Comparison of ENCODE assay signal across 8 cellular contexts in the genomic region with DNA sequence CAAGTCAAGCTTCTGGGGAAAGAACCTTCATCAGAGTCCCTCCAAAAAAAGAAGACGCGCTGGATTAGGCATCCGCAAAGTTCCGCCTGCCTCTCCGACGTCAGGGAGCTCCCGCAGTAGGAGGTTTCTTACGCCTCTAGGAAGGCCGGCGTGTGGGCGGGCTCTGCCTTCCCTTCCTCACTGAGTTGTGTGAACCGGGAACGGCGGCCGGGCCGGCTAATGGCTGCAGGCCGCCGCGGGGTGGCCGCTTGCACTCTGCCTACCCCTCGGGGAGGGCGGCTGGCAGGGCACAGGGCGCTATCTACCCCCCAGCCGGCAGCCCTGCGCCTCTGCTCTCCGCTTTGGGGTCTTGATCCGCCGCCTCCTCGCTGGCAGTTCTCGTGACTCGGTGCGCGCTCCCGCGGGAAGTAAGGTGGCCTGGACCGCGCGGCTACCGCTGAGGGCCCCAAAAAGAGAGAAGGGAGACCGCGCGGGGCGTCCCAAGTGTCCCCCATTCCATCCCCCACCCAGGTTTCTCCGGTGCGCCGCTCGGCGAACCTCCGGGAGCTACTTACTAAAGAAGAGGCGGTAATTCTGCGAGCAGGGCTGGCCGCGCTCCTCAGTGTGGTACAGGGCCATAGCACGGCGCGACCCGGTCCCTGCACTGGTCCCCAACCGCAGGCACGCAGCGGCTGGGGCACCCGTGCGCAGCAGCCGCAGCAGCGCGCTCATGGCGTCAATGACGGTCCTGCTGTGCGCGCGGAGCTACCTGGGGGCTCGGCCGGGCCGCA.
DNase-seq lines count a peak whose midpoint lies in the region; ATAC-seq and TF ChIP-seq lines count a peak whose summit lies in the region.

A gene (minus strand): TSS at position 723 of the 770 bp plus-strand sequence. CDS start 12 bp downstream, at position 711.

- H3K4me1 Mint-ChIP-seq in nephron, result peaks cover 19% of the 10 kb centered on the region

- peak within 1 kb of the TSS; percentile 98 for H3K4me3 ChIP-seq in fibroblast of pulmonary artery (replicated peaks; ENCODE audit: low read depth, low read length)

- H3K4me3 Mint-ChIP-seq in nephron, result peak within 1 kb of the TSS; percentile 97 to 99 (median 99)

- H3K27ac Mint-ChIP-seq in nephron, result peak within 1 kb of the TSS; percentile 96 to 99 (median 98)

- no peaks in the 10 kb centered on the region for H3K27me3 Mint-ChIP-seq in nephron (ENCODE audit: low read depth)

- peaks cover 16% of the 10 kb centered on the region for H3K36me3 Mint-ChIP-seq in nephron (ENCODE audit: low read depth)

- DNase-seq in EH (ENCODE audit: low read depth) (peak; percentile 91), KG1 (lab: John Stamatoyannopoulos, UW) (peak; percentile 83), SHP77 (lab: John Stamatoyannopoulos, UW) (peak; percentile 23 to 72), fibroblast of pulmonary artery (ENCODE audit: low read depth) (peak; percentile 92)
- peak; percentile 74 for DNase-seq in activated effector memory CD4-positive, alpha-beta T cell treated with Interleukin-2 at 50 U/mL for 16 hours
- DNase-seq in stimulated activated naive CD8-positive, alpha-beta T cell treated with anti-CD3 and anti-CD28 coated beads, Interleukin-15, Interleukin-2, amounts not matched to agents 100 U/mL and 50 U/mL, for 24 hours, result peak; percentile 80

- ATAC-seq in GM21737 (IDR thresholded peaks at IDR 0.05; ENCODE audit: unreplicated experiment), result peak; percentile 89
- ATAC-seq in stimulated activated naive CD8-positive, alpha-beta T cell treated with anti-CD3 and anti-CD28 coated beads, Interleukin-15, Interleukin-2, amounts not matched to agents 100 U/mL and 50 U/mL, for 24 hours, result peak; percentile 86

- H3K9me3 Mint-ChIP-seq in nephron, result peaks cover 2% of the 10 kb centered on the region

- TF ChIP-seq CTCF in fibroblast of pulmonary artery (IDR thresholded peaks at IDR 0.05; ENCODE audit: low read length, missing control alignments) (no peak), nephron (IDR thresholded peaks at IDR 0.05; ENCODE audit: unreplicated experiment in 3 of 3) (no peak)

Comparison
In these comparisons a context has a peak if more than half of its experiments do, and no peak if none do; other contexts are left out.
1. Peak in every context shown above with its lines: DNase-seq, ATAC-seq and H3K4me3 ChIP-seq.